In the genomic region with DNA sequence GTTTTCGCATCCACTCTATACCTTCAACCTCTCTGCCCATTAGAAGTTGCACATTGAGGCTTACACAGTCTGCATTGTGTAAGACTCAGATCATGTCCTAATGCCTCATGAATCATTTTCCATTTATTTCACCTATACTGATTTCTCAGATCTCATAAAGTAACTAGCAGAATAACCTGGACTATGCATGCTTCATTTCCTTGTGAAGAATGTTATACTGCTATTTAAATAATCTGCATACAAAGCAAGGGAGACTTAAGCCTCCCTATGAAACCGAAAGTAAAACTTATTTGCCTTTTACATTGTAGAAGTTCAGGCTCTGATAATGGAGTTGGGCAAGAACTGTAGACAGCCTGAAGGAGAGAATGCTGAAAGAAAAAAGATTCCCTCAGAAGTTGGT, we compare ENCODE assay signal across 10 cellular contexts.
DNase-seq lines count a peak whose midpoint lies in the region; ATAC-seq, FAIRE-seq and TF ChIP-seq lines count a peak whose summit lies in the region.
"Had no signal": no experiment of that assay in that cellular context is flagged by ENCODE, and none has a peak within 500 bp of the region (broad histone marks: within the 10 kb centered on the region; RNA-seq: fewer than 3 reads in every experiment).

No MANE protein-coding gene starts in this region.

- H3K9me3 ChIP-seq in heart right ventricle (peaks cover 0 to 6% (median 0%) of the 10 kb centered on the region in 11 donors), small intestine (ENCODE audit: control insufficient read depth, low read depth) (no peaks in the 10 kb centered on the region)
- H3K9me3 ChIP-seq: neutrophil had no signal

- 51 to 56% methylated on average over 2 of the region's 2 CpGs for WGBS in heart right ventricle, 2 donors
- WGBS in small intestine, 3 donors, result 58 to 65% (median 58%) methylated on average over 2 of the region's 2 CpGs

- intact Hi-C loops in heart right ventricle (cut with DNase I), result no loop called here

- CTCF ChIA-PET in activated naive CD4-positive, alpha-beta T cell treated with anti-CD3 and anti-CD28 coated beads, Interleukin-2, amount 10 ng/mL, durations not matched to agents 7 days and 5 days (lab: Charles Lee), result no interaction called here

- H3K27ac Mint-ChIP-seq in activated naive CD4-positive, alpha-beta T cell treated with anti-CD3 and anti-CD28 coated beads, Interleukin-2, amount 10 ng/mL, durations not matched to agents 7 days and 5 days, result no peak overlapping the region
- H3K27ac Mint-ChIP-seq: activated T-helper 2 cell treated with anti-CD3 and anti-CD28 coated beads, Interferon-gamma antibody, Interleukin-2, Interleukin-4, amounts not matched to agents 10 μg/mL and 5 μg/mL and 100 μg/mL, durations not matched to agents 14 hours and 24 hours and 36 hours had no signal

- no peak for TF ChIP-seq CTCF in heart right ventricle (IDR thresholded peaks at IDR 0.05)

- no peak overlapping the region for H3K4me3 Mint-ChIP-seq in activated naive CD4-positive, alpha-beta T cell treated with anti-CD3 and anti-CD28 coated beads, Interleukin-2, amount 10 ng/mL, durations not matched to agents 7 days and 5 days

- H3K27me3 ChIP-seq in heart right ventricle (no peaks in the 10 kb centered on the region), small intestine (ENCODE audit: control insufficient read depth in 2 of 2, insufficient read depth in 2 of 2, low read length in 2 of 2) (no peaks in the 10 kb centered on the region)
- H3K27me3 ChIP-seq: dorsolateral prefrontal cortex, neutrophil had no signal

- H3K27me3 Mint-ChIP-seq in activated naive CD4-positive, alpha-beta T cell treated with anti-CD3 and anti-CD28 coated beads, Interleukin-2, amount 10 ng/mL, durations not matched to agents 7 days and 5 days, result no peaks in the 10 kb centered on the region

- H3K4me3 ChIP-seq in heart right ventricle, result peak overlapping the region in 5 of 10 donors; percentile 7 to 39 (median 24)
- H3K4me3 ChIP-seq in small intestine (ENCODE audit: low read depth in 1 of 2, low read length in 2 of 2), result no peak overlapping the region

- FAIRE-seq in small intestine (lab: Jason Lieb, UNC), result no peak

- H3K4me1 Mint-ChIP-seq in activated naive CD4-positive, alpha-beta T cell treated with anti-CD3 and anti-CD28 coated beads, Interleukin-2, amount 10 ng/mL, durations not matched to agents 7 days and 5 days, result peaks cover 3% of the 10 kb centered on the region

- no peaks in the 10 kb centered on the region for H3K36me3 Mint-ChIP-seq in activated naive CD4-positive, alpha-beta T cell treated with anti-CD3 and anti-CD28 coated beads, Interleukin-2, amount 10 ng/mL, durations not matched to agents 7 days and 5 days

- no peaks in the 10 kb centered on the region for H3K9me3 Mint-ChIP-seq in activated naive CD4-positive, alpha-beta T cell treated with anti-CD3 and anti-CD28 coated beads, Interleukin-2, amount 10 ng/mL, durations not matched to agents 7 days and 5 days

- peaks cover 0 to 57% (median 36%) of the 10 kb centered on the region in 9 donors for H3K4me1 ChIP-seq in heart right ventricle
- no peaks in the 10 kb centered on the region for H3K4me1 ChIP-seq in small intestine (ENCODE audit: control insufficient read depth in 2 of 2, insufficient read depth in 1 of 2, low read depth in 1 of 2, low read length in 1 of 2)

- peak overlapping the region in 9 of 10 donors; percentile 18 to 65 (median 47) for H3K27ac ChIP-seq in heart right ventricle
- no peak overlapping the region for H3K27ac ChIP-seq in small intestine (ENCODE audit: low read depth in 1 of 2, low read length in 1 of 2)
- H3K27ac ChIP-seq: dorsolateral prefrontal cortex, neutrophil had no signal

- ATAC-seq in heart right ventricle (peak in 4 of 8 donors; percentile 41 to 63 (median 50)), GM21447 (IDR thresholded peaks at IDR 0.05; ENCODE audit: unreplicated experiment) (no peak)

- H3K36me3 ChIP-seq in heart right ventricle, result no peaks in the 10 kb centered on the region
- H3K36me3 ChIP-seq in small intestine (ENCODE audit: control insufficient read depth in 2 of 2, insufficient read depth in 2 of 2, low read length in 2 of 2), result no peaks in the 10 kb centered on the region
- H3K36me3 ChIP-seq: neutrophil had no signal

- DNase-seq in HT1080 (ENCODE audit: low read depth) (peak; percentile 25), RPMI8226 (peak; percentile 53), heart right ventricle (no peak), small intestine (peak; percentile 2), AG20443 (ENCODE audit: low spot score) (no peak)
- no peak for DNase-seq in activated naive CD4-positive, alpha-beta T cell treated with anti-CD3 and anti-CD28 coated beads, Interleukin-2, amount 10 ng/mL, durations not matched to agents 7 days and 5 days
- DNase-seq: dorsolateral prefrontal cortex had no signal

Comparison
In these comparisons a context has a peak if more than half of its experiments do, and no peak if none do; other contexts are left out.
1. DNase-seq: peak in HT1080 (single experiment), RPMI8226 (single experiment) and small intestine (single experiment); none in heart right ventricle (0 of 2), AG20443 (single experiment) and activated naive CD4-positive, alpha-beta T cell treated with anti-CD3 and anti-CD28 coated beads, Interleukin-2, amount 10 ng/mL, durations not matched to agents 7 days and 5 days (single experiment).
2. H3K27ac ChIP-seq: peak in heart right ventricle (9 of 10); none in small intestine (0 of 2).